Comparison of ENCODE assay signal across 25 cellular contexts in genomic region chr1:92571578-92571977, GRCh38.
"Had no signal": no experiment of that assay in that cellular context is flagged by ENCODE, and none has a peak within 500 bp of the region (broad histone marks: within the 10 kb centered on the region; RNA-seq: fewer than 3 reads in every experiment).

No MANE protein-coding gene starts in this region.

- DNase-seq: activated CD4-positive, alpha-beta T cell treated with anti-CD3 and anti-CD28 coated beads, Interleukin-2, amount 50 U/mL, for 1 hour; activated naive CD4-positive, alpha-beta T cell treated with anti-CD3 and anti-CD28 coated beads, Interleukin-2, amount 10 ng/mL, durations not matched to agents 7 days and 5 days; endodermal cell; foreskin fibroblast; heart left ventricle; hypothalamus; immature natural killer cell; naive thymus-derived CD8-positive, alpha-beta T cell; occipital lobe; psoas muscle; stimulated activated CD4-positive, alpha-beta T cell treated with anti-CD3 and anti-CD28 coated beads, Interleukin-15, amount 100 ng/mL, for 24 hours; stimulated activated CD4-positive, alpha-beta T cell treated with anti-CD3 and anti-CD28 coated beads, Interleukin-2, amount 100 ng/mL, for 24 hours; stimulated activated naive CD4-positive, alpha-beta T cell; T-cell; trophoblast cell; uterus had no signal

- H3K79me2 ChIP-seq: parathyroid adenoma had no signal

- H3K36me3 ChIP-seq: thoracic aorta, uterus had no signal

- H3K27ac Mint-ChIP-seq: activated naive CD4-positive, alpha-beta T cell treated with anti-CD3 and anti-CD28 coated beads, Interleukin-2, amount 10 ng/mL, durations not matched to agents 7 days and 5 days; dendritic cell treated with granulocyte-macrophage colony-stimulating factor and Interleukin-4, amounts not matched to agents 40 ng/mL and 50 ng/mL, for 4 days; endodermal cell; immature natural killer cell; naive thymus-derived CD8-positive, alpha-beta T cell; T-cell had no signal

- H3K4me1 Mint-ChIP-seq: central memory CD8-positive, alpha-beta T cell; endodermal cell; immature natural killer cell; neural crest cell had no signal

- H3K27me3 Mint-ChIP-seq: activated naive CD4-positive, alpha-beta T cell treated with anti-CD3 and anti-CD28 coated beads, Interleukin-2, amount 10 ng/mL, durations not matched to agents 7 days and 5 days; central memory CD8-positive, alpha-beta T cell; dendritic cell treated with granulocyte-macrophage colony-stimulating factor and Interleukin-4, amounts not matched to agents 40 ng/mL and 50 ng/mL, for 4 days; naive thymus-derived CD8-positive, alpha-beta T cell; T-cell had no signal

- H2AFZ ChIP-seq: parathyroid adenoma had no signal

- H3K9me3 Mint-ChIP-seq: activated naive CD4-positive, alpha-beta T cell treated with anti-CD3 and anti-CD28 coated beads, Interleukin-2, amount 10 ng/mL, durations not matched to agents 7 days and 5 days; central memory CD8-positive, alpha-beta T cell; dendritic cell treated with granulocyte-macrophage colony-stimulating factor and Interleukin-4, amounts not matched to agents 40 ng/mL and 50 ng/mL, for 4 days; endodermal cell; immature natural killer cell; naive thymus-derived CD8-positive, alpha-beta T cell; neural crest cell; T-cell had no signal

- FAIRE-seq: bronchial epithelial cell, TTC549 had no signal

- H3K4me1 ChIP-seq: heart left ventricle, parathyroid adenoma, psoas muscle, uterus had no signal

- H3K9ac ChIP-seq: parathyroid adenoma had no signal

- ATAC-seq: esophagus mucosa; heart left ventricle; naive thymus-derived CD8-positive, alpha-beta T cell; psoas muscle; T-cell had no signal

- H3K27me3 ChIP-seq: heart left ventricle, uterus had no signal

- H3K27ac ChIP-seq: heart left ventricle, parathyroid adenoma, psoas muscle, thoracic aorta, uterus, VCaP had no signal

- H3K36me3 Mint-ChIP-seq: activated naive CD4-positive, alpha-beta T cell treated with anti-CD3 and anti-CD28 coated beads, Interleukin-2, amount 10 ng/mL, durations not matched to agents 7 days and 5 days; immature natural killer cell; naive thymus-derived CD8-positive, alpha-beta T cell; T-cell had no signal

- H3K4me3 Mint-ChIP-seq: activated naive CD4-positive, alpha-beta T cell treated with anti-CD3 and anti-CD28 coated beads, Interleukin-2, amount 10 ng/mL, durations not matched to agents 7 days and 5 days; central memory CD8-positive, alpha-beta T cell; dendritic cell treated with granulocyte-macrophage colony-stimulating factor and Interleukin-4, amounts not matched to agents 40 ng/mL and 50 ng/mL, for 4 days; endodermal cell; immature natural killer cell; naive thymus-derived CD8-positive, alpha-beta T cell; neural crest cell; T-cell had no signal

- H3K4me3 ChIP-seq: heart left ventricle, psoas muscle, thoracic aorta, uterus had no signal

- H3K9me3 ChIP-seq: heart left ventricle, psoas muscle, thoracic aorta, uterus had no signal
